Comparison of ENCODE assay signal across 8 cellular contexts in genomic region chr10:132397671-132398565, GRCh38. TPM values are rescaled to one million over a fixed set of nuclear protein-coding genes. Genes with fewer than 3 reads are reported as not detected.
DNase-seq lines count a peak whose midpoint lies in the region; ATAC-seq, FAIRE-seq and TF ChIP-seq lines count a peak whose summit lies in the region.

No MANE protein-coding gene starts in this region.

- H3K4me3 ChIP-seq in Jurkat, Clone E6-1 (ENCODE audit: low read length) = peak overlapping the region; percentile 65
- peak overlapping the region; percentile 47 to 73 (median 66) for H3K4me3 ChIP-seq in endothelial cell of umbilical vein (replicated peaks in 1 of 3; ENCODE audit: insufficient read depth in 1 of 3, low read depth in 1 of 3, low read length in 3 of 3)
- peak overlapping the region; percentile 53 to 71 for H3K4me3 ChIP-seq in muscle layer of duodenum (ENCODE audit: low read depth in 1 of 2, low read length in 2 of 2)
- peak overlapping the region; percentile 59 to 76 for H3K4me3 ChIP-seq in aorta (ENCODE audit: low read length in 2 of 2)

- H3K4me1 ChIP-seq in endothelial cell of umbilical vein (ENCODE audit: control insufficient read depth, extremely low read depth, insufficient read depth, low read length) (peaks cover 18% of the 10 kb centered on the region), muscle layer of duodenum (ENCODE audit: control insufficient read depth in 1 of 2, insufficient read depth in 2 of 2, low read length in 2 of 2) (peaks cover 8 to 40% of the 10 kb centered on the region in 2 donors), aorta (ENCODE audit: control insufficient read depth in 1 of 2, insufficient read depth in 2 of 2, low read length in 2 of 2) (no peaks in the 10 kb centered on the region)

- peak overlapping the region; percentile 68 for H2AFZ ChIP-seq in endothelial cell of umbilical vein (ENCODE audit: low read depth, low read length)

- DNase-seq in ACHN = peak; percentile 51
- DNase-seq in Jurkat, Clone E6-1 (ENCODE audit: low read depth, low spot score) = peak; percentile 17
- DNase-seq in activated CD4-positive, alpha-beta T cell treated with anti-CD3 and anti-CD28 coated beads for 48 hours = peak; percentile 62
- peak; percentile 37 for DNase-seq in endothelial cell of umbilical vein (ENCODE audit: low read depth, low spot score)
- DNase-seq in aorta = peak in 1 of 2 donors; percentile 70

- peak overlapping the region; percentile 71 for H3K9ac ChIP-seq in endothelial cell of umbilical vein (replicated peaks; ENCODE audit: extremely low read depth, insufficient read depth, low read length)

- H3K79me2 ChIP-seq in endothelial cell of umbilical vein (ENCODE audit: control insufficient read depth, insufficient read depth, low read length) = peaks cover 36% of the 10 kb centered on the region

- ATAC-seq in GM18867 (IDR thresholded peaks at IDR 0.05; ENCODE audit: unreplicated experiment) (peak; percentile 24), aorta (ENCODE audit: low FRiP score) (no peak), GM21381 (IDR thresholded peaks at IDR 0.05; ENCODE audit: unreplicated experiment) (no peak)

- H3K9me1 ChIP-seq in endothelial cell of umbilical vein (replicated peaks; ENCODE audit: control insufficient read depth, extremely low read depth, insufficient read depth, low read length) = no peaks in the 10 kb centered on the region

- no peak for TF ChIP-seq POLR2A in endothelial cell of umbilical vein (IDR thresholded peaks at IDR 0.05; ENCODE audit: low read depth, low read length)

- H4K20me1 ChIP-seq in endothelial cell of umbilical vein (replicated peaks; ENCODE audit: control insufficient read depth, extremely low read depth, insufficient read depth, low read length) = no peaks in the 10 kb centered on the region

- in situ Hi-C loops in ACHN (cut with HindIII; ENCODE audit: low pct_ligation_motif_present, low pct_unique_long_range_greater_than_20kb, low sequenced_read_pairs) = no loop called here

- intact Hi-C loops in endothelial cell of umbilical vein (cut with micrococcal nuclease) = loop anchor here (2.0 kb wide), 1 partner anchor 139 kb away; the partner anchor contains the start of gene INPP5A
- intact Hi-C loops in aorta (cut with DNase I) = loop anchor here (10.0 kb wide), 1 partner anchor 237 kb away; no protein-coding TSS in a partner anchor

- BruUV-seq in endothelial cell of umbilical vein (replicated peaks; lab: Mats Ljungman, UMichigan) = TSS peak; percentile 27

- peak overlapping the region; percentile 66 for H3K4me2 ChIP-seq in endothelial cell of umbilical vein (ENCODE audit: insufficient read depth, low read length)

- dilution Hi-C loops in endothelial cell of umbilical vein (cut with MboI; ENCODE audit: extremely low pct_ligation_motif_present, low sequenced_read_pairs) = no loop called here

- CTCF ChIA-PET in endothelial cell of umbilical vein (lab: Charles Lee) = interaction anchor here (0.8 to 2.0 kb wide), 4 partner anchors 8 to 241 kb away, joined by 3 to 8 read pairs (median 4); no protein-coding TSS in a partner anchor

- no peaks in the 10 kb centered on the region for H3K36me3 ChIP-seq in endothelial cell of umbilical vein (ENCODE audit: control insufficient read depth in 2 of 2, extremely low read depth in 1 of 2, insufficient read depth in 2 of 2, low read length in 2 of 2)
- H3K36me3 ChIP-seq in muscle layer of duodenum (ENCODE audit: control insufficient read depth in 1 of 2, insufficient read depth in 2 of 2, low read length in 2 of 2) = no peaks in the 10 kb centered on the region
- no peaks in the 10 kb centered on the region for H3K36me3 ChIP-seq in aorta (ENCODE audit: control insufficient read depth in 1 of 2, insufficient read depth in 2 of 2, low read length in 1 of 2)

- POLR2A ChIA-PET in endothelial cell of umbilical vein (lab: Charles Lee) = no interaction called here

- H3K27me3 ChIP-seq in endothelial cell of umbilical vein (ENCODE audit: control insufficient read depth in 2 of 2, insufficient read depth in 2 of 2, low read length in 2 of 2) (no peaks in the 10 kb centered on the region), muscle layer of duodenum (ENCODE audit: low read depth, low read length) (no peaks in the 10 kb centered on the region), aorta (ENCODE audit: control insufficient read depth in 1 of 2, insufficient read depth in 2 of 2, low read length in 1 of 2) (no peaks in the 10 kb centered on the region)

- peak; percentile 63 for FAIRE-seq in endothelial cell of umbilical vein (lab: Jason Lieb, UNC)

- 39% methylated on average over 37 to 40 of the region's 40 CpGs for WGBS in aorta, 2 donors

- H3K27ac ChIP-seq in endothelial cell of umbilical vein (ENCODE audit: insufficient read depth, low read depth, low read length) = peak overlapping the region; percentile 52
- peak overlapping the region; percentile 39 for H3K27ac ChIP-seq in muscle layer of duodenum (ENCODE audit: low read length)
- no peak overlapping the region for H3K27ac ChIP-seq in aorta (ENCODE audit: low read depth in 1 of 2, low read length in 2 of 2)

- TF ChIP-seq CTCF in endothelial cell of umbilical vein (IDR thresholded peaks at IDR 0.05; ENCODE audit: extremely low read depth in 1 of 2, insufficient read depth in 1 of 2, low read depth in 1 of 2, low read length in 2 of 2) = no peak

- H3K9me3 ChIP-seq in endothelial cell of umbilical vein (replicated peaks; ENCODE audit: control insufficient read depth, insufficient read depth, low read length) (no peaks in the 10 kb centered on the region), muscle layer of duodenum (ENCODE audit: control insufficient read depth in 1 of 2, low read length in 2 of 2) (no peaks in the 10 kb centered on the region), aorta (ENCODE audit: control insufficient read depth, low read length) (no peaks in the 10 kb centered on the region)

TF ChIP-seq in endothelial cell of umbilical vein, 7 proteins besides CTCF, POLR2A, EP300 and RAD21:
- TF ChIP-seq MAX (IDR thresholded peaks at IDR 0.05; ENCODE audit: insufficient read depth, insufficient read length) (peak; percentile 29), POLR2AphosphoS5 (IDR thresholded peaks at IDR 0.05; ENCODE audit: insufficient read depth, low read depth, low read length) (no peak)

RNA-seq across cellular contexts. Expression of gene PWWP2B, which starts 0.9 kb away (rescaled TPM):
- 6.6 TPM for polyA plus RNA-seq in Jurkat, Clone E6-1 (2012; ENCODE audit: insufficient read depth, insufficient read length)
- 10.5 and 11.8 TPM in 2 replicates for total RNA-seq in endothelial cell of umbilical vein
- polyA plus RNA-seq in endothelial cell of umbilical vein = 4.6 and 5.5 TPM in 2 replicates
- polyA plus RNA-seq in endothelial cell of umbilical vein (2011; cell fraction: cytosol; rRNA removed) = 2.2 and 3.1 TPM in 2 replicates
- 2.7 and 3.2 TPM in 2 replicates for polyA plus RNA-seq in endothelial cell of umbilical vein (2011; cell fraction: nucleus; rRNA removed)
- 5.3 and 8.8 TPM in 2 replicates for polyA plus RNA-seq in endothelial cell of umbilical vein (2012)
- polyA minus RNA-seq in endothelial cell of umbilical vein = 2.3 and 2.8 TPM in 2 replicates
- 11.3 TPM for polyA minus RNA-seq in endothelial cell of umbilical vein (2011; cell fraction: cytosol; rRNA and poly(A)+ RNA removed)
- 2.1 and 3.1 TPM in 2 replicates for polyA minus RNA-seq in endothelial cell of umbilical vein (2011; cell fraction: nucleus; rRNA and poly(A)+ RNA removed)
- 1 to 10 TPM; 6.8 to 8.7 TPM for total RNA-seq in aorta
- polyA plus RNA-seq in aorta = 1 to 10 TPM; 2.0 to 3.6 TPM

Comparison
In these comparisons a context has a peak if more than half of its experiments do, and no peak if none do; other contexts are left out.
1. H3K27ac ChIP-seq: peak in endothelial cell of umbilical vein (single experiment) and muscle layer of duodenum (single experiment); none in aorta (0 of 2).
2. Peak in every context shown above with its lines, with median percentiles within 50 percentile points of each other: H3K4me3 ChIP-seq.